Comparison of ENCODE assay signal across 1 cellular context in genomic region chr11:9613118-9613829, GRCh38.
TF ChIP-seq lines count a peak whose summit lies in the region.

No MANE protein-coding gene starts in this region.

TF ChIP-seq in HepG2, 621 proteins besides CTCF, POLR2A, EP300 and RAD21 (continued from another document and continues in another):
- TF ChIP-seq, protein P1, sequence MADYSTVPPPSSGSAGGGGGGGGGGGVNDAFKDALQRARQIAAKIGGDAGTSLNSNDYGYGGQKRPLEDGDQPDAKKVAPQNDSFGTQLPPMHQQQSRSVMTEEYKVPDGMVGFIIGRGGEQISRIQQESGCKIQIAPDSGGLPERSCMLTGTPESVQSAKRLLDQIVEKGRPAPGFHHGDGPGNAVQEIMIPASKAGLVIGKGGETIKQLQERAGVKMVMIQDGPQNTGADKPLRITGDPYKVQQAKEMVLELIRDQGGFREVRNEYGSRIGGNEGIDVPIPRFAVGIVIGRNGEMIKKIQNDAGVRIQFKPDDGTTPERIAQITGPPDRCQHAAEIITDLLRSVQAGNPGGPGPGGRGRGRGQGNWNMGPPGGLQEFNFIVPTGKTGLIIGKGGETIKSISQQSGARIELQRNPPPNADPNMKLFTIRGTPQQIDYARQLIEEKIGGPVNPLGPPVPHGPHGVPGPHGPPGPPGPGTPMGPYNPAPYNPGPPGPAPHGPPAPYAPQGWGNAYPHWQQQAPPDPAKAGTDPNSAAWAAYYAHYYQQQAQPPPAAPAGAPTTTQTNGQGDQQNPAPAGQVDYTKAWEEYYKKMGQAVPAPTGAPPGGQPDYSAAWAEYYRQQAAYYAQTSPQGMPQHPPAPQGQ (CRISPR knock-in tag; IDR thresholded peaks at IDR 0.05; ENCODE audit: borderline replicate concordance) = no peak
- TF ChIP-seq ZNF24 (IDR thresholded peaks at IDR 0.05) (no peak), ZNF431 (CRISPR knock-in tag; IDR thresholded peaks at IDR 0.05; ENCODE audit: borderline replicate concordance, low read depth) (no peak), ZFP36L1 (CRISPR knock-in tag; IDR thresholded peaks at IDR 0.05) (peak; percentile 70), ZEB1 (IDR thresholded peaks at IDR 0.05; ENCODE audit: insufficient replicate concordance, low read depth) (no peak), NFE2L1 (CRISPR knock-in tag; IDR thresholded peaks at IDR 0.05; ENCODE audit: borderline replicate concordance) (no peak), TIGD3 (CRISPR knock-in tag; IDR thresholded peaks at IDR 0.05; ENCODE audit: borderline replicate concordance) (no peak), ZZZ3 (CRISPR knock-in tag; IDR thresholded peaks at IDR 0.05; ENCODE audit: borderline replicate concordance) (no peak), RXRB (CRISPR knock-in tag; IDR thresholded peaks at IDR 0.05; ENCODE audit: borderline replicate concordance) (peak; percentile 66; the same call in 1 of the 2 replicates), ZNF337 (CRISPR knock-in tag; IDR thresholded peaks at IDR 0.05; ENCODE audit: borderline replicate concordance, low read depth) (0 out of 2 replicates have a peak, but pooled peaks have one; percentile 33), ZNF17 (CRISPR knock-in tag; IDR thresholded peaks at IDR 0.05) (no peak), FOXO1 (CRISPR knock-in tag; IDR thresholded peaks at IDR 0.05) (no peak; the same call in 1 of the 2 replicates), NR3C1 (CRISPR knock-in tag; IDR thresholded peaks at IDR 0.05) (no peak), ZBTB40 (IDR thresholded peaks at IDR 0.05) (no peak), ZBTB40 (CRISPR knock-in tag; IDR thresholded peaks at IDR 0.05) (0 out of 2 replicates have a peak, but pooled peaks have one; percentile 60), IKZF1 (IDR thresholded peaks at IDR 0.05) (no peak), SMAD3 (CRISPR knock-in tag; IDR thresholded peaks at IDR 0.05) (peak; percentile 94), ZNF549 (CRISPR knock-in tag; IDR thresholded peaks at IDR 0.05) (no peak), TFDP1 (CRISPR knock-in tag; IDR thresholded peaks at IDR 0.05; ENCODE audit: borderline replicate concordance) (peak; percentile 46; the same call in 1 of the 2 replicates), CENPT (CRISPR knock-in tag; IDR thresholded peaks at IDR 0.05; ENCODE audit: low read depth) (no peak), ARID2 (CRISPR knock-in tag; IDR thresholded peaks at IDR 0.05; ENCODE audit: borderline replicate concordance) (no peak), HOXA9 (CRISPR knock-in tag; IDR thresholded peaks at IDR 0.05; ENCODE audit: borderline replicate concordance) (no peak), JUN (CRISPR knock-in tag; IDR thresholded peaks at IDR 0.05) (peak; percentile 100), CBX2 (IDR thresholded peaks at IDR 0.05; ENCODE audit: low read depth, low read length) (no peak), CBX2 (CRISPR knock-in tag; IDR thresholded peaks at IDR 0.05; ENCODE audit: low read depth) (no peak), PTBP1 (IDR thresholded peaks at IDR 0.05; ENCODE audit: low read depth, low read length, poor library complexity, severe bottlenecking) (no peak), FOSL2 (CRISPR knock-in tag; IDR thresholded peaks at IDR 0.05) (peak; percentile 96), SP140L (CRISPR knock-in tag; IDR thresholded peaks at IDR 0.05; ENCODE audit: borderline replicate concordance) (no peak), GATAD1 (CRISPR knock-in tag; IDR thresholded peaks at IDR 0.05) (peak; percentile 70), MAZ (IDR thresholded peaks at IDR 0.05; ENCODE audit: borderline replicate concordance, low read depth, low read length) (no peak; the same call in 1 of the 2 replicates), MAZ (CRISPR knock-in tag; IDR thresholded peaks at IDR 0.05; ENCODE audit: low read depth) (peak; percentile 64), SMARCC2 (IDR thresholded peaks at IDR 0.05) (no peak), STAT5B (CRISPR knock-in tag; IDR thresholded peaks at IDR 0.05) (no peak), ATM (IDR thresholded peaks at IDR 0.05; ENCODE audit: borderline replicate concordance) (no peak), ELF4 (CRISPR knock-in tag; IDR thresholded peaks at IDR 0.05; ENCODE audit: borderline replicate concordance) (no peak), HCFC1 (IDR thresholded peaks at IDR 0.05; ENCODE audit: low read depth, low read length) (no peak), ZSCAN25 (CRISPR knock-in tag; IDR thresholded peaks at IDR 0.05) (0 out of 2 replicates have a peak, but pooled peaks have one; percentile 24), ZNF10 (CRISPR knock-in tag; IDR thresholded peaks at IDR 0.05; ENCODE audit: borderline replicate concordance, low read depth) (no peak)
- TF ChIP-seq, protein P2, sequence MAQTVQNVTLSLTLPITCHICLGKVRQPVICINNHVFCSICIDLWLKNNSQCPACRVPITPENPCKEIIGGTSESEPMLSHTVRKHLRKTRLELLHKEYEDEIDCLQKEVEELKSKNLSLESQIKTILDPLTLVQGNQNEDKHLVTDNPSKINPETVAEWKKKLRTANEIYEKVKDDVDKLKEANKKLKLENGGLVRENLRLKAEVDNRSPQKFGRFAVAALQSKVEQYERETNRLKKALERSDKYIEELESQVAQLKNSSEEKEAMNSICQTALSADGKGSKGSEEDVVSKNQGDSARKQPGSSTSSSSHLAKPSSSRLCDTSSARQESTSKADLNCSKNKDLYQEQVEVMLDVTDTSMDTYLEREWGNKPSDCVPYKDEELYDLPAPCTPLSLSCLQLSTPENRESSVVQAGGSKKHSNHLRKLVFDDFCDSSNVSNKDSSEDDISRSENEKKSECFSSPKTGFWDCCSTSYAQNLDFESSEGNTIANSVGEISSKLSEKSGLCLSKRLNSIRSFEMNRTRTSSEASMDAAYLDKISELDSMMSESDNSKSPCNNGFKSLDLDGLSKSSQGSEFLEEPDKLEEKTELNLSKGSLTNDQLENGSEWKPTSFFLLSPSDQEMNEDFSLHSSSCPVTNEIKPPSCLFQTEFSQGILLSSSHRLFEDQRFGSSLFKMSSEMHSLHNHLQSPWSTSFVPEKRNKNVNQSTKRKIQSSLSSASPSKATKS (CRISPR knock-in tag; IDR thresholded peaks at IDR 0.05) = no peak; the same call in 1 of the 2 replicates
- TF ChIP-seq, protein P3, sequence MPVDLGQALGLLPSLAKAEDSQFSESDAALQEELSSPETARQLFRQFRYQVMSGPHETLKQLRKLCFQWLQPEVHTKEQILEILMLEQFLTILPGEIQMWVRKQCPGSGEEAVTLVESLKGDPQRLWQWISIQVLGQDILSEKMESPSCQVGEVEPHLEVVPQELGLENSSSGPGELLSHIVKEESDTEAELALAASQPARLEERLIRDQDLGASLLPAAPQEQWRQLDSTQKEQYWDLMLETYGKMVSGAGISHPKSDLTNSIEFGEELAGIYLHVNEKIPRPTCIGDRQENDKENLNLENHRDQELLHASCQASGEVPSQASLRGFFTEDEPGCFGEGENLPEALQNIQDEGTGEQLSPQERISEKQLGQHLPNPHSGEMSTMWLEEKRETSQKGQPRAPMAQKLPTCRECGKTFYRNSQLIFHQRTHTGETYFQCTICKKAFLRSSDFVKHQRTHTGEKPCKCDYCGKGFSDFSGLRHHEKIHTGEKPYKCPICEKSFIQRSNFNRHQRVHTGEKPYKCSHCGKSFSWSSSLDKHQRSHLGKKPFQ (CRISPR knock-in tag; IDR thresholded peaks at IDR 0.05; ENCODE audit: insufficient replicate concordance) = peak; percentile 46
- TF ChIP-seq, protein P4, sequence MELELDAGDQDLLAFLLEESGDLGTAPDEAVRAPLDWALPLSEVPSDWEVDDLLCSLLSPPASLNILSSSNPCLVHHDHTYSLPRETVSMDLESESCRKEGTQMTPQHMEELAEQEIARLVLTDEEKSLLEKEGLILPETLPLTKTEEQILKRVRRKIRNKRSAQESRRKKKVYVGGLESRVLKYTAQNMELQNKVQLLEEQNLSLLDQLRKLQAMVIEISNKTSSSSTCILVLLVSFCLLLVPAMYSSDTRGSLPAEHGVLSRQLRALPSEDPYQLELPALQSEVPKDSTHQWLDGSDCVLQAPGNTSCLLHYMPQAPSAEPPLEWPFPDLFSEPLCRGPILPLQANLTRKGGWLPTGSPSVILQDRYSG (CRISPR knock-in tag; IDR thresholded peaks at IDR 0.05) = no peak
- TF ChIP-seq, protein P5, sequence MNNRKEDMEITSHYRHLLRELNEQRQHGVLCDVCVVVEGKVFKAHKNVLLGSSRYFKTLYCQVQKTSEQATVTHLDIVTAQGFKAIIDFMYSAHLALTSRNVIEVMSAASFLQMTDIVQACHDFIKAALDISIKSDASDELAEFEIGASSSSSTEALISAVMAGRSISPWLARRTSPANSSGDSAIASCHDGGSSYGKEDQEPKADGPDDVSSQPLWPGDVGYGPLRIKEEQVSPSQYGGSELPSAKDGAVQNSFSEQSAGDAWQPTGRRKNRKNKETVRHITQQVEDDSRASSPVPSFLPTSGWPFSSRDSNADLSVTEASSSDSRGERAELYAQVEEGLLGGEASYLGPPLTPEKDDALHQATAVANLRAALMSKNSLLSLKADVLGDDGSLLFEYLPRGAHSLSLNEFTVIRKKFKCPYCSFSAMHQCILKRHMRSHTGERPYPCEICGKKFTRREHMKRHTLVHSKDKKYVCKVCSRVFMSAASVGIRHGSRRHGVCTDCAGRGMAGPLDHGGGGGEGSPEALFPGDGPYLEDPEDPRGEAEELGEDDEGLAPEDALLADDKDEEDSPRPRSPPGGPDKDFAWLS (CRISPR knock-in tag; IDR thresholded peaks at IDR 0.05; ENCODE audit: borderline replicate concordance) = no peak
- TF ChIP-seq, protein P6, sequence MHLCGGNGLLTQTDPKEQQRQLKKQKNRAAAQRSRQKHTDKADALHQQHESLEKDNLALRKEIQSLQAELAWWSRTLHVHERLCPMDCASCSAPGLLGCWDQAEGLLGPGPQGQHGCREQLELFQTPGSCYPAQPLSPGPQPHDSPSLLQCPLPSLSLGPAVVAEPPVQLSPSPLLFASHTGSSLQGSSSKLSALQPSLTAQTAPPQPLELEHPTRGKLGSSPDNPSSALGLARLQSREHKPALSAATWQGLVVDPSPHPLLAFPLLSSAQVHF (CRISPR knock-in tag; IDR thresholded peaks at IDR 0.05) = no peak
